ENCODE assay signal across 23 cellular contexts in the genomic region with DNA sequence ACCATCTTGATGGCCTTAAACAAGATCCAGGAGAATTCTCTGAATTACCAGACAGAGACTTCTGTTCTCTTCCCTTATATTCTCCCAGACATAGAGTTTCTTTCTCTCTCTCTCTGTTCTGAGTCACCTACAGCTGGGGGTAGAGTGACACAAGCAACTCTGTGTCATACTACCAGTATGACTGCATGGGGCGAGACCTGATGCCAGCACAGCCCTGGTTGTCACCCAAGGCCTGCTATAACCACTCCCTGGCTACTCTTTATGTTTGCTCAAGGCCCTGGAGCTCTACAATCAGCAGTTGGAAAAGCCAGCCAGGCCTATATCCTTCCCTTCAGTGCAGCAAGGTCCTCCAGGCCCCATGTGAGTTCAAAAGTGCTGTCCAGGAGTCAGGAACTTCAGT.
"Had no signal": no experiment of that assay in that cellular context is flagged by ENCODE, and none has a peak within 500 bp of the region (broad histone marks: within the 10 kb centered on the region; RNA-seq: fewer than 3 reads in every experiment).

No MANE protein-coding gene starts in this region.

- H3K27ac ChIP-seq: ascending aorta, body of pancreas, KMS-11, PC-9 had no signal

- H3K9me3 Mint-ChIP-seq: activated CD4-positive, alpha-beta memory T cell treated with anti-CD3 and anti-CD28 coated beads for 36 hours; activated CD4-positive, alpha-beta T cell treated with anti-CD3 and anti-CD28 coated beads, Interleukin-2, amount 10 ng/mL, durations not matched to agents 7 days and 5 days; T-helper 1 cell treated with Interleukin-12 subunit alpha and Interleukin-12 subunit beta and Interleukin-4 antibody, amounts not matched to agents 30 μg/mL and 1 μg/mL, for 36 hours had no signal

- H3K4me3 ChIP-seq: ascending aorta, body of pancreas, MG63, PC-9 had no signal

- H3K36me3 ChIP-seq: ascending aorta, MG63 had no signal

- H3K27ac Mint-ChIP-seq: activated CD4-positive, alpha-beta memory T cell treated with anti-CD3 and anti-CD28 coated beads for 36 hours; activated CD4-positive, alpha-beta T cell treated with anti-CD3 and anti-CD28 coated beads, Interleukin-2, amount 10 ng/mL, durations not matched to agents 7 days and 5 days; activated naive CD4-positive, alpha-beta T cell treated with anti-CD3 and anti-CD28 coated beads, Interleukin-2, amount 50 U/mL, for 24 hours; activated naive CD8-positive, alpha-beta T cell treated with anti-CD3 and anti-CD28 coated beads, Interleukin-2, amount 50 U/mL, for 24 hours; T-helper 1 cell treated with Interleukin-12 subunit alpha and Interleukin-12 subunit beta and Interleukin-4 antibody, amounts not matched to agents 30 μg/mL and 1 μg/mL, for 36 hours; WTC11 had no signal

- H3K4me1 Mint-ChIP-seq: activated CD4-positive, alpha-beta T cell treated with anti-CD3 and anti-CD28 coated beads, Interleukin-2, amount 10 ng/mL, durations not matched to agents 7 days and 5 days; activated naive CD4-positive, alpha-beta T cell treated with anti-CD3 and anti-CD28 coated beads, Interleukin-2, amount 50 U/mL, for 24 hours; activated naive CD8-positive, alpha-beta T cell treated with anti-CD3 and anti-CD28 coated beads, Interleukin-2, amount 50 U/mL, for 24 hours; central memory CD8-positive, alpha-beta T cell; WTC11 had no signal

- H3K36me3 Mint-ChIP-seq: activated CD4-positive, alpha-beta memory T cell treated with anti-CD3 and anti-CD28 coated beads for 36 hours; activated naive CD4-positive, alpha-beta T cell treated with anti-CD3 and anti-CD28 coated beads, Interleukin-2, amount 50 U/mL, for 24 hours had no signal

- H3K4me3 Mint-ChIP-seq: activated CD4-positive, alpha-beta memory T cell treated with anti-CD3 and anti-CD28 coated beads for 36 hours; activated CD4-positive, alpha-beta T cell treated with anti-CD3 and anti-CD28 coated beads, Interleukin-2, amount 10 ng/mL, durations not matched to agents 7 days and 5 days; activated naive CD4-positive, alpha-beta T cell treated with anti-CD3 and anti-CD28 coated beads, Interleukin-2, amount 50 U/mL, for 24 hours; activated naive CD8-positive, alpha-beta T cell treated with anti-CD3 and anti-CD28 coated beads, Interleukin-2, amount 50 U/mL, for 24 hours; activated T-cell treated with anti-CD3 and anti-CD28 coated beads, Interleukin-2, amount 50 U/mL, for 4 hours; central memory CD8-positive, alpha-beta T cell; T-helper 1 cell treated with Interleukin-12 subunit alpha and Interleukin-12 subunit beta and Interleukin-4 antibody, amounts not matched to agents 30 μg/mL and 1 μg/mL, for 36 hours; WTC11 had no signal

- DNase-seq: activated CD4-positive, alpha-beta memory T cell treated with anti-CD3 and anti-CD28 coated beads for 36 hours; activated CD4-positive, alpha-beta T cell treated with anti-CD3 and anti-CD28 coated beads, Interleukin-2, amount 10 ng/mL, durations not matched to agents 7 days and 5 days; activated CD4-positive, CD25-positive, alpha-beta regulatory T cell treated with anti-CD3 and anti-CD28 coated beads, Interleukin-2, amount 50 U/mL, for 72 hours; activated CD8-positive, alpha-beta memory T cell treated with anti-CD3 and anti-CD28 coated beads for 24 hours; activated naive CD8-positive, alpha-beta T cell treated with anti-CD3 and anti-CD28 coated beads, Interleukin-2, amount 50 U/mL, for 24 hours; activated T-cell treated with anti-CD3 and anti-CD28 coated beads, Interleukin-2, amount 50 U/mL, for 4 hours; amniotic stem cell; body of pancreas; MG63; MV-4-11; NCI-H1105; NCI-H1436; NCI-H1694 treated with DMSO at 0.1 percent for 48 hours; NCI-H2029 treated with DMSO at 0.1 percent for 48 hours; NCI-H524; PC-9; SHP77 treated with DMSO at 0.1 percent for 48 hours had no signal

- H3K27me3 Mint-ChIP-seq: activated CD4-positive, alpha-beta memory T cell treated with anti-CD3 and anti-CD28 coated beads for 36 hours; activated CD4-positive, alpha-beta T cell treated with anti-CD3 and anti-CD28 coated beads, Interleukin-2, amount 10 ng/mL, durations not matched to agents 7 days and 5 days; activated naive CD4-positive, alpha-beta T cell treated with anti-CD3 and anti-CD28 coated beads, Interleukin-2, amount 50 U/mL, for 24 hours; activated naive CD8-positive, alpha-beta T cell treated with anti-CD3 and anti-CD28 coated beads, Interleukin-2, amount 50 U/mL, for 24 hours; central memory CD8-positive, alpha-beta T cell had no signal

- H3K27me3 ChIP-seq: ascending aorta, body of pancreas, MG63 had no signal

- H3K9ac ChIP-seq: KMS-11 had no signal

- H3K4me1 ChIP-seq: ascending aorta, body of pancreas had no signal

- H3K9me3 ChIP-seq: body of pancreas, MG63 had no signal

- H3K4me2 ChIP-seq: KMS-11, PC-9 had no signal

- H2AFZ ChIP-seq: PC-9 had no signal

- ATAC-seq: activated naive CD8-positive, alpha-beta T cell treated with anti-CD3 and anti-CD28 coated beads, Interleukin-2, amount 50 U/mL, for 24 hours; body of pancreas; WTC11 had no signal
